Comparison of ENCODE assay signal across 15 cellular contexts in genomic region chr4:73609688-73610087, GRCh38. TPM values are rescaled to one million over a fixed set of nuclear protein-coding genes. Genes with fewer than 3 reads are reported as not detected.
DNase-seq lines count a peak whose midpoint lies in the region; ATAC-seq and TF ChIP-seq lines count a peak whose summit lies in the region.
"Had no signal": no experiment of that assay in that cellular context is flagged by ENCODE, and none has a peak within 500 bp of the region (broad histone marks: within the 10 kb centered on the region; RNA-seq: fewer than 3 reads in every experiment).

No MANE protein-coding gene starts in this region.

- H3K27ac ChIP-seq in SU-DHL-6 (ENCODE audit: low read depth, low read length): 0 out of 2 replicates have a peak overlapping the region, but pooled peaks have one; percentile 100
- H3K27ac ChIP-seq: psoas muscle had no signal

- H3K4me1 Mint-ChIP-seq in stimulated activated naive B cell treated with anti-CD40 and anti-IgM and Interleukin-4, amounts not matched to agents 10 μg/mL and 1 μg/mL and 100 μg/mL, for 72 hours: peaks cover 12 to 21% of the 10 kb centered on the region in 2 donors

- no peaks in the 10 kb centered on the region for H3K36me3 ChIP-seq in SU-DHL-6 (ENCODE audit: low read length)

- H3K36me3 Mint-ChIP-seq in stimulated activated naive B cell treated with anti-CD40 and anti-IgM and Interleukin-4, amounts not matched to agents 10 μg/mL and 1 μg/mL and 100 μg/mL, for 72 hours: no peaks in the 10 kb centered on the region
- H3K36me3 Mint-ChIP-seq: WTC11 had no signal

- H3K9me3 Mint-ChIP-seq in stimulated activated naive B cell treated with anti-CD40 and anti-IgM and Interleukin-4, amounts not matched to agents 10 μg/mL and 1 μg/mL and 100 μg/mL, for 72 hours: no peaks in the 10 kb centered on the region
- H3K9me3 Mint-ChIP-seq: CD4-positive, alpha-beta T cell had no signal

- H3K9me3 ChIP-seq in SU-DHL-6 (ENCODE audit: insufficient read depth, low read length): no peaks in the 10 kb centered on the region
- H3K9me3 ChIP-seq: psoas muscle had no signal

- peak; percentile 72 for DNase-seq in H4 (ENCODE audit: low spot score)
- peak; percentile 72 for DNase-seq in fibroblast of the aortic adventitia (ENCODE audit: low read depth)
- peak; percentile 92 for DNase-seq in renal cortical epithelial cell (ENCODE audit: low read depth)
- no peak for DNase-seq in NCI-H1930 (lab: John Stamatoyannopoulos, UW)
- DNase-seq in NK-92 treated with Interleukin-12 subunit alpha and Interleukin-12 subunit beta, amount 100 ng/mL, for 24 hours (lab: John Stamatoyannopoulos, UW): no peak
- DNase-seq in stimulated activated naive B cell treated with anti-CD40 and anti-IgM and Interleukin-4, amounts not matched to agents 10 μg/mL and 1 μg/mL and 100 μg/mL, for 72 hours: no peak
- DNase-seq: activated CD8-positive, alpha-beta memory T cell treated with anti-CD3 and anti-CD28 coated beads, Interleukin-2, amount 50 U/mL, for 4 hours; CD4-positive, alpha-beta T cell; NCI-H1048; NCI-H774; psoas muscle had no signal

- no peaks in the 10 kb centered on the region for H4K20me1 ChIP-seq in SU-DHL-6 (ENCODE audit: low read depth, low read length)

- peaks cover 0 to 6% of the 10 kb centered on the region in 2 donors for H3K27me3 Mint-ChIP-seq in stimulated activated naive B cell treated with anti-CD40 and anti-IgM and Interleukin-4, amounts not matched to agents 10 μg/mL and 1 μg/mL and 100 μg/mL, for 72 hours

- H2AFZ ChIP-seq in SU-DHL-6 (ENCODE audit: low read depth, low read length, severe bottlenecking): no peak overlapping the region

- no peaks in the 10 kb centered on the region for H3K9me2 ChIP-seq in SU-DHL-6 (replicated peaks; ENCODE audit: insufficient read depth, low read length)

- H3K4me3 Mint-ChIP-seq in stimulated activated naive B cell treated with anti-CD40 and anti-IgM and Interleukin-4, amounts not matched to agents 10 μg/mL and 1 μg/mL and 100 μg/mL, for 72 hours: no peak overlapping the region
- H3K4me3 Mint-ChIP-seq: CD4-positive, alpha-beta T cell; WTC11 had no signal

- H3K27ac Mint-ChIP-seq in stimulated activated naive B cell treated with anti-CD40 and anti-IgM and Interleukin-4, amounts not matched to agents 10 μg/mL and 1 μg/mL and 100 μg/mL, for 72 hours: no peak overlapping the region
- H3K27ac Mint-ChIP-seq: CD4-positive, alpha-beta T cell; WTC11 had no signal

- no peaks in the 10 kb centered on the region for H3K27me3 ChIP-seq in SU-DHL-6 (ENCODE audit: low read length)

- H3F3A ChIP-seq in SU-DHL-6 (ENCODE audit: insufficient read depth): peaks cover 27% of the 10 kb centered on the region

- no peak overlapping the region for H3K9ac ChIP-seq in SU-DHL-6 (ENCODE audit: low read length)

- no peak for ATAC-seq in stimulated activated naive B cell treated with anti-CD40 and anti-IgM and Interleukin-4, amounts not matched to agents 10 μg/mL and 1 μg/mL and 100 μg/mL, for 72 hours (replicated peaks)
- ATAC-seq in HG03045 (IDR thresholded peaks at IDR 0.05; ENCODE audit: unreplicated experiment): no peak
- ATAC-seq: psoas muscle, SK-N-SH treated with all-trans-retinoic acid at 6 μM for 48 hours, WTC11 had no signal

- H3K4me3 ChIP-seq in SU-DHL-6 (ENCODE audit: insufficient read depth, low read length, poor library complexity, severe bottlenecking) (no peak overlapping the region), fibroblast of the aortic adventitia (ENCODE audit: low read depth, low read length) (no peak overlapping the region)
- H3K4me3 ChIP-seq: psoas muscle had no signal

- no peak for TF ChIP-seq CTCF in SU-DHL-6 (IDR thresholded peaks at IDR 0.05; ENCODE audit: insufficient read depth, low read length, poor library complexity, severe bottlenecking)
- no peak for TF ChIP-seq CTCF in fibroblast of the aortic adventitia (IDR thresholded peaks at IDR 0.05; ENCODE audit: insufficient read depth, low read length)

- no peak overlapping the region for H3K4me2 ChIP-seq in SU-DHL-6 (ENCODE audit: low read depth, low read length, poor library complexity, severe bottlenecking)

- no peaks in the 10 kb centered on the region for H3K79me2 ChIP-seq in SU-DHL-6 (ENCODE audit: insufficient read depth, low read length)

RNA-seq across cellular contexts. Expression of gene RASSF6, which starts 10.5 kb away (rescaled TPM):
- total RNA-seq in H4 (2014; rRNA removed; shearing (Covaris generic)): 0.08 TPM in 1 of 2 replicates, not detected in the other
- total RNA-seq in fibroblast of the aortic adventitia (ENCODE audit: low replicate concordance): not detected in 2 replicates
- 8.3 and 10.6 TPM in 2 replicates for total RNA-seq in renal cortical epithelial cell
- total RNA-seq: psoas muscle had no signal

Comparison
In these comparisons a context has a peak if more than half of its experiments do, and no peak if none do; other contexts are left out.
1. DNase-seq: peak in H4 (single experiment), fibroblast of the aortic adventitia (single experiment) and renal cortical epithelial cell (single experiment); none in NCI-H1930 (0 of 2), NK-92 treated with Interleukin-12 subunit alpha and Interleukin-12 subunit beta, amount 100 ng/mL, for 24 hours (single experiment) and stimulated activated naive B cell treated with anti-CD40 and anti-IgM and Interleukin-4, amounts not matched to agents 10 μg/mL and 1 μg/mL and 100 μg/mL, for 72 hours (single experiment).